In the genomic region with DNA sequence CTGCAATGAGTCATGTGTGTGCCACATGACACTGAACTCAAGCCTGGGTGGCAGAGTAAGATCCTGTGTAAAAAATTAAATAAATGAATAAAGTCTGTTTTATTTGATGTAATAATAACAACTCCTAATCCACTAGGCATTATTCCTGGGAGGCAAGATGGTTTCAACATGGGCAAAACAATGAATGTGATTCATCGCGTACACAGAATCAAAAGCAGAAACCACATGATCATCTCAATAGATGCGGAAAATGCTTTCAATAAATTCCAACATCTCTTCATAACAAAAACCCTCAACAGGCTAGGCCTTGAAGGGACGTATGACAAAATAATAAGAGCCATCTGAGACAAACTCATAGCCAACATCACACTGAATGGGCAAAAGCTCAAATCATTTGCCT, we compare ENCODE assay signal across 5 cellular contexts.
"Had no signal": no experiment of that assay in that cellular context is flagged by ENCODE, and none has a peak within 500 bp of the region (broad histone marks: within the 10 kb centered on the region; RNA-seq: fewer than 3 reads in every experiment).

No MANE protein-coding gene starts in this region.

- H2AFZ ChIP-seq: GM23338 had no signal

- H3K4me1 Mint-ChIP-seq: GM23338, H9 had no signal

- ATAC-seq: GM23338, K562 had no signal

- DNase-seq: H9, HCEC 1CT, IMR-90 had no signal

- H3K27ac Mint-ChIP-seq: GM23338, H9 had no signal

- H3K4me3 ChIP-seq: GM23338, K562 had no signal

- H3K4me3 Mint-ChIP-seq: GM23338, H9 had no signal

- H3K4me2 ChIP-seq: GM23338 had no signal
